ENCODE assay signal across 28 cellular contexts in the genomic region with DNA sequence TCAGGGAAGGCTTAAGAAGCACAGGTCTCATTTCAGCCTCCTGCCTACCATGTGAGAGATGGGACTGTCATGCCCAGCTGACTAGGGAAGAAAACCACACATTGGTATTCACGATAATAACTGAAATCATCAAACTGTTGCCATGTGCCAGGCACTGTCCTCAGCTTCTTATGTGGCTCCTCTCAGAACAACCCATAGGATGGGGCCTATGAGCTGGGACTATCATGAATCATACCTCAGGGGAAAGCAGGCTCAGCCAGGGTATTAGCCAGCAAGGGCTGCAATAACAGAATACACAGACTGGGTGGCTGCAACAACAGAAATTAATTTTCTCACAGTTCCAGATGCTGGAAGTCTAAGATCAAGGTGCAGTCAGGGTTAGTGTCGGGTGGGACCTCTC. TPM values are rescaled to one million over a fixed set of nuclear protein-coding genes. Genes with fewer than 3 reads are reported as not detected.
DNase-seq lines count a peak whose midpoint lies in the region; ATAC-seq and TF ChIP-seq lines count a peak whose summit lies in the region.
"Had no signal": no experiment of that assay in that cellular context is flagged by ENCODE, and none has a peak within 500 bp of the region (broad histone marks: within the 10 kb centered on the region; RNA-seq: fewer than 3 reads in every experiment).

No MANE protein-coding gene starts in this region.

- H2AFZ ChIP-seq in GM23248 = no peak overlapping the region

- TF ChIP-seq CTCF in fibroblast of pulmonary artery (IDR thresholded peaks at IDR 0.05; ENCODE audit: low read length, missing control alignments) (no peak), vagina (IDR thresholded peaks at IDR 0.05) (no peak)

- in situ Hi-C loops in GM23248 (cut with MboI) = no loop called here

- intact Hi-C loops in vagina (cut with DNase I) = no loop called here

- no peaks in the 10 kb centered on the region for H3K79me2 ChIP-seq in GM23248 (ENCODE audit: insufficient read depth)

- H3K27ac ChIP-seq in GM23248 (no peak overlapping the region), vagina (no peak overlapping the region)
- H3K27ac ChIP-seq: colonic mucosa, ovary, SJCRH30 had no signal

- H3K36me3 ChIP-seq in GM23248 (ENCODE audit: low read depth) (no peaks in the 10 kb centered on the region), adipocyte (ENCODE audit: control insufficient read depth, insufficient read depth, low read length, severe bottlenecking) (no peaks in the 10 kb centered on the region), vagina (no peaks in the 10 kb centered on the region)
- H3K36me3 ChIP-seq: colonic mucosa, ovary, SJCRH30, upper lobe of left lung had no signal

- ATAC-seq in HG02610 (IDR thresholded peaks at IDR 0.05; ENCODE audit: unreplicated experiment) = no peak
- ATAC-seq: CD8-positive, alpha-beta T cell; natural killer cell; stimulated activated effector memory CD8-positive, alpha-beta T cell treated with anti-CD3 and anti-CD28 coated beads, Interleukin-12 subunit alpha, Interleukin-12 subunit beta, amount 100 ng/mL, for 72 hours; T-cell had no signal

- no peaks in the 10 kb centered on the region for H3K9me2 ChIP-seq in GM23248 (ENCODE audit: insufficient read depth)

- H4K20me1 ChIP-seq in GM23248 (ENCODE audit: insufficient read depth) = no peaks in the 10 kb centered on the region

- H3K4me3 ChIP-seq in GM23248 (no peak overlapping the region), adipocyte (ENCODE audit: low read length) (no peak overlapping the region), fibroblast of pulmonary artery (replicated peaks; ENCODE audit: low read depth, low read length) (no peak overlapping the region), vagina (no peak overlapping the region)
- H3K4me3 ChIP-seq: colonic mucosa, ovary, SJCRH30, upper lobe of left lung had no signal

- no peak overlapping the region for H3K4me2 ChIP-seq in GM23248 (ENCODE audit: unreplicated experiment)

- H3K27me3 ChIP-seq in GM23248 (replicated peaks; ENCODE audit: insufficient read depth) (no peaks in the 10 kb centered on the region), adipocyte (replicated peaks; ENCODE audit: control insufficient read depth, insufficient read depth, low read length) (no peaks in the 10 kb centered on the region), vagina (no peaks in the 10 kb centered on the region)
- H3K27me3 ChIP-seq: ovary had no signal

- H3K9ac ChIP-seq in GM23248 (no peak overlapping the region), adipocyte (ENCODE audit: low read length) (no peak overlapping the region)

- 51 to 66% methylated on average over 2 of the region's 2 CpGs for WGBS in GM23248 (ENCODE audit: low coverage in 1 of 2, low lambda C conversion rate in 2 of 2, missing lambda C conversion rate in 2 of 2), 2 experiments

- H3K4me1 ChIP-seq in GM23248 (ENCODE audit: insufficient read depth) (no peaks in the 10 kb centered on the region), adipocyte (ENCODE audit: control insufficient read depth, insufficient read depth, low read length) (peaks cover 53% of the 10 kb centered on the region), vagina (peaks cover 18% of the 10 kb centered on the region)
- H3K4me1 ChIP-seq: colonic mucosa, SJCRH30 had no signal

- DNase-seq in GM23248 (peak; percentile 75), adipocyte (ENCODE audit: low read depth) (peak; percentile 36), fibroblast of pulmonary artery (ENCODE audit: low read depth) (peak; percentile 31), stromal cell of bone marrow (ENCODE audit: low read depth) (peak; percentile 47), vagina (ENCODE audit: extremely low spot score in 2 of 2) (no peak), NCI-H1930 (lab: John Stamatoyannopoulos, UW) (no peak)
- DNase-seq: activated CD4-positive, alpha-beta T cell treated with anti-CD3 and anti-CD28 coated beads, Interleukin-2, amount 50 U/mL, for 48 hours; activated CD4-positive, CD25-positive, alpha-beta regulatory T cell; activated naive CD4-positive, alpha-beta T cell treated with anti-CD3 and anti-CD28 coated beads for 36 hours; amniotic stem cell; CD8-positive, alpha-beta T cell; colonic mucosa; DMS 273 treated with DMSO at 0.1 percent for 48 hours; effector memory CD4-positive, alpha-beta T cell; islet precursor cell; natural killer cell; NCI-H1092; NCI-H187 treated with DMSO at 0.1 percent for 48 hours; NCI-H69; ovary; retina; SJCRH30; stimulated activated CD4-positive, alpha-beta T cell treated with anti-CD3 and anti-CD28 coated beads, Interleukin-2, amount 100 ng/mL, for 48 hours; T-cell; upper lobe of left lung had no signal

- no peak for TF ChIP-seq POLR2A in vagina (IDR thresholded peaks at IDR 0.05)

- H3K9me3 ChIP-seq in GM23248 (ENCODE audit: low read depth) (no peaks in the 10 kb centered on the region), adipocyte (ENCODE audit: control insufficient read depth, low read length) (no peaks in the 10 kb centered on the region), vagina (no peaks in the 10 kb centered on the region)
- H3K9me3 ChIP-seq: colonic mucosa, ovary, SJCRH30, upper lobe of left lung had no signal

- H3F3A ChIP-seq in GM23248 (ENCODE audit: insufficient read depth) = 0 out of 2 replicates have a peak, but pooled peaks cover 7% of the 10 kb centered on the region

RNA-seq across cellular contexts. Expression of a gene that starts 3.3 kb away (rescaled TPM):
- 0.38 and 0.76 TPM in 2 replicates for total RNA-seq in GM23248 (2014; rRNA removed; shearing (Covaris generic))
- polyA plus RNA-seq in GM23248 (2016; fragmentation: Nextera tagmentation; extraction: Ambion mirVana) = 0.90 and 1.3 TPM in 2 replicates
- total RNA-seq in vagina = 14.7 TPM
- total RNA-seq: activated T-helper 1 cell treated with anti-CD3 and anti-CD28 coated beads, Interleukin-12 subunit alpha, Interleukin-12 subunit beta, Interleukin-2, Interleukin-4 antibody, amounts not matched to agents 30 ng/mL and 10 ng/mL and 1 ng/mL, durations not matched to agents 14 hours and 24 hours and 36 hours had no signal

Comparison
In these comparisons a context has a peak if more than half of its experiments do, and no peak if none do; other contexts are left out.
1. DNase-seq: peak in GM23248 (single experiment), adipocyte (single experiment), fibroblast of pulmonary artery (single experiment) and stromal cell of bone marrow (single experiment); none in vagina (0 of 2) and NCI-H1930 (0 of 2).